ENCODE assay signal across 20 cellular contexts in the genomic region with DNA sequence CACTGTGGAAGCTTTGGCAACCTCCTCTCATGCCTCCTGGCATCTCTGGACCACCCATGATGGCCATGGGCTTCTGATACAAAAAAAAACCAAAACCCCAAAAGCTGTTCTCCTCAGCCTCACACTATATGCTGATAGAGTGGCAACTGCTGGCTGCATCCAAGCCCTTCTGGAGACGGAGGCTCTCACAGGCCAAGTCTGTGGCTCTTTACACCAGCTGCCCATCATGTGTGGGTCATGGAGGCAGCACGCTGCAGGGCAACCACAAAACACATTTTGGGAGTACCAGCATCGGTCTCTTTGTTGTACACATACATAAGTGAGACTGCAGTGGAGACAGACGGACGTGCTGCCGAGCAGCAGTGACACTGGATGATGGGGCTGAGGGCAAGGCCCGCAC. TPM values are rescaled to one million over a fixed set of nuclear protein-coding genes. Genes with fewer than 3 reads are reported as not detected.
DNase-seq lines count a peak whose midpoint lies in the region; ATAC-seq and TF ChIP-seq lines count a peak whose summit lies in the region.
"Had no signal": no experiment of that assay in that cellular context is flagged by ENCODE, and none has a peak within 500 bp of the region (broad histone marks: within the 10 kb centered on the region; RNA-seq: fewer than 3 reads in every experiment).

No MANE protein-coding gene starts in this region.

- WGBS in esophagus muscularis mucosa, result 85% methylated on average over 6 of the region's 7 CpGs

- no peaks in the 10 kb centered on the region for H3K27me3 ChIP-seq in CD4-positive, alpha-beta T cell (ENCODE audit: control insufficient read depth, insufficient read depth, low read length)
- H3K27me3 ChIP-seq in esophagus muscularis mucosa, result no peaks in the 10 kb centered on the region

- no peak overlapping the region for H3K27ac Mint-ChIP-seq in activated CD4-positive, alpha-beta T cell treated with anti-CD3 and anti-CD28 coated beads, Interleukin-2, amount 10 ng/mL, durations not matched to agents 24 days and 14 days
- no peak overlapping the region for H3K27ac Mint-ChIP-seq in activated CD4-positive, alpha-beta T cell treated with anti-CD3 and anti-CD28 coated beads for 36 hours
- H3K27ac Mint-ChIP-seq in CD4-positive, alpha-beta T cell, result peak overlapping the region; percentile 6
- peak overlapping the region in 6 of 10 donors; percentile 34 to 76 (median 40) for H3K27ac Mint-ChIP-seq in naive thymus-derived CD8-positive, alpha-beta T cell

- H3K36me3 ChIP-seq in esophagus muscularis mucosa, result peaks cover 24 to 75% (median 59%) of the 10 kb centered on the region in 4 donors
- H3K36me3 ChIP-seq: HAP-1 had no signal

- intact Hi-C loops in activated CD4-positive, alpha-beta T cell treated with anti-CD3 and anti-CD28 coated beads, Interleukin-2, amount 10 ng/mL, durations not matched to agents 24 days and 14 days (cut with micrococcal nuclease), result no loop called here
- intact Hi-C loops in activated CD4-positive, alpha-beta T cell treated with anti-CD3 and anti-CD28 coated beads for 36 hours (cut with DNase I, micrococcal nuclease), result no loop called here
- intact Hi-C loops in CD4-positive, alpha-beta T cell (cut with DNase I, micrococcal nuclease), result no loop called here
- intact Hi-C loops in esophagus muscularis mucosa (cut with DNase I), result no loop called here

- no peak for TF ChIP-seq POLR2A in esophagus muscularis mucosa (IDR thresholded peaks at IDR 0.05; ENCODE audit: low read depth)

- no peak overlapping the region for H3K4me3 ChIP-seq in esophagus muscularis mucosa
- H3K4me3 ChIP-seq: A549, GM23248, HAP-1 had no signal

- H3K4me1 ChIP-seq in esophagus muscularis mucosa, result peaks cover 0 to 4% (median 0%) of the 10 kb centered on the region in 4 donors
- H3K4me1 ChIP-seq: A549, HAP-1 had no signal

- peaks cover 92% of the 10 kb centered on the region for H3K36me3 Mint-ChIP-seq in activated CD4-positive, alpha-beta T cell treated with anti-CD3 and anti-CD28 coated beads, Interleukin-2, amount 10 ng/mL, durations not matched to agents 24 days and 14 days (ENCODE audit: low read depth)
- H3K36me3 Mint-ChIP-seq in activated CD4-positive, alpha-beta T cell treated with anti-CD3 and anti-CD28 coated beads for 36 hours (ENCODE audit: low read depth), result peaks cover 56% of the 10 kb centered on the region
- H3K36me3 Mint-ChIP-seq in CD4-positive, alpha-beta T cell (ENCODE audit: low read depth), result peaks cover 100% of the 10 kb centered on the region
- H3K36me3 Mint-ChIP-seq in naive thymus-derived CD8-positive, alpha-beta T cell, result peaks cover 5 to 95% (median 61%) of the 10 kb centered on the region in 3 donors

- CTCF ChIA-PET in activated CD4-positive, alpha-beta T cell treated with anti-CD3 and anti-CD28 coated beads for 36 hours (lab: Charles Lee), result interaction anchor here (0.7 to 2.0 kb wide), 2 partner anchors 54 to 166 kb away, joined by 3 to 8 read pairs; no protein-coding TSS in a partner anchor
- CTCF ChIA-PET in CD4-positive, alpha-beta T cell (lab: Charles Lee), result no interaction called here

- H3K9me3 Mint-ChIP-seq in activated CD4-positive, alpha-beta T cell treated with anti-CD3 and anti-CD28 coated beads, Interleukin-2, amount 10 ng/mL, durations not matched to agents 24 days and 14 days, result no peaks in the 10 kb centered on the region
- H3K9me3 Mint-ChIP-seq in activated CD4-positive, alpha-beta T cell treated with anti-CD3 and anti-CD28 coated beads for 36 hours (ENCODE audit: low read depth), result no peaks in the 10 kb centered on the region
- no peaks in the 10 kb centered on the region for H3K9me3 Mint-ChIP-seq in CD4-positive, alpha-beta T cell
- no peaks in the 10 kb centered on the region for H3K9me3 Mint-ChIP-seq in naive thymus-derived CD8-positive, alpha-beta T cell
- H3K9me3 Mint-ChIP-seq: CD8-positive, alpha-beta memory T cell had no signal

- no peak overlapping the region for H3K27ac ChIP-seq in CD4-positive, alpha-beta T cell (ENCODE audit: low read depth, low read length)
- no peak overlapping the region for H3K27ac ChIP-seq in esophagus muscularis mucosa (replicated peaks in 1 of 4)
- H3K27ac ChIP-seq: 22Rv1, A549, C4-2B, GM23248 had no signal

- H3K4me1 Mint-ChIP-seq in activated CD4-positive, alpha-beta T cell treated with anti-CD3 and anti-CD28 coated beads, Interleukin-2, amount 10 ng/mL, durations not matched to agents 24 days and 14 days, result peaks cover 11% of the 10 kb centered on the region
- H3K4me1 Mint-ChIP-seq in activated CD4-positive, alpha-beta T cell treated with anti-CD3 and anti-CD28 coated beads for 36 hours, result peaks cover 10% of the 10 kb centered on the region
- peaks cover 12% of the 10 kb centered on the region for H3K4me1 Mint-ChIP-seq in CD4-positive, alpha-beta T cell (ENCODE audit: low read depth)
- H3K4me1 Mint-ChIP-seq in naive thymus-derived CD8-positive, alpha-beta T cell, result peaks cover 9 to 16% (median 14%) of the 10 kb centered on the region in 4 donors

- TF ChIP-seq CTCF in CD4-positive, alpha-beta T cell (IDR thresholded peaks at IDR 0.05), result no peak
- TF ChIP-seq CTCF in esophagus muscularis mucosa (IDR thresholded peaks at IDR 0.05) (no peak), GM10266 (IDR thresholded peaks at IDR 0.05; ENCODE audit: control insufficient read depth, insufficient read depth, low read depth, missing control alignments) (no peak)

- no peak for ATAC-seq in activated CD4-positive, alpha-beta T cell treated with anti-CD3 and anti-CD28 coated beads for 36 hours
- ATAC-seq in CD4-positive, alpha-beta T cell (ENCODE audit: poor library complexity), result no peak
- no peak for ATAC-seq in naive thymus-derived CD8-positive, alpha-beta T cell
- no peak for ATAC-seq in GM18498 (IDR thresholded peaks at IDR 0.05; ENCODE audit: unreplicated experiment)
- ATAC-seq: A549 had no signal

- H3K27me3 Mint-ChIP-seq in activated CD4-positive, alpha-beta T cell treated with anti-CD3 and anti-CD28 coated beads, Interleukin-2, amount 10 ng/mL, durations not matched to agents 24 days and 14 days, result no peaks in the 10 kb centered on the region
- no peaks in the 10 kb centered on the region for H3K27me3 Mint-ChIP-seq in activated CD4-positive, alpha-beta T cell treated with anti-CD3 and anti-CD28 coated beads for 36 hours
- H3K27me3 Mint-ChIP-seq in CD4-positive, alpha-beta T cell, result no peaks in the 10 kb centered on the region
- H3K27me3 Mint-ChIP-seq in naive thymus-derived CD8-positive, alpha-beta T cell, result no peaks in the 10 kb centered on the region
- H3K27me3 Mint-ChIP-seq: CD8-positive, alpha-beta memory T cell had no signal

- POLR2A ChIA-PET in activated CD4-positive, alpha-beta T cell treated with anti-CD3 and anti-CD28 coated beads for 36 hours (lab: Charles Lee), result no interaction called here
- POLR2A ChIA-PET in CD4-positive, alpha-beta T cell (lab: Charles Lee), result no interaction called here
- POLR2A ChIA-PET in naive thymus-derived CD8-positive, alpha-beta T cell (lab: Charles Lee), result no interaction called here

- H3K9me3 ChIP-seq in CD4-positive, alpha-beta T cell (ENCODE audit: control insufficient read depth, low read length), result no peaks in the 10 kb centered on the region
- no peaks in the 10 kb centered on the region for H3K9me3 ChIP-seq in esophagus muscularis mucosa
- H3K9me3 ChIP-seq: A549, HAP-1 had no signal

- TF ChIP-seq EP300 in esophagus muscularis mucosa (IDR thresholded peaks at IDR 0.05), result no peak

- no peak overlapping the region for H3K4me3 Mint-ChIP-seq in activated CD4-positive, alpha-beta T cell treated with anti-CD3 and anti-CD28 coated beads, Interleukin-2, amount 10 ng/mL, durations not matched to agents 24 days and 14 days
- H3K4me3 Mint-ChIP-seq in activated CD4-positive, alpha-beta T cell treated with anti-CD3 and anti-CD28 coated beads for 36 hours, result no peak overlapping the region
- H3K4me3 Mint-ChIP-seq in CD4-positive, alpha-beta T cell, result no peak overlapping the region
- H3K4me3 Mint-ChIP-seq in naive thymus-derived CD8-positive, alpha-beta T cell, result no peak overlapping the region
- H3K4me3 Mint-ChIP-seq: CD8-positive, alpha-beta memory T cell had no signal

- DNase-seq in activated CD4-positive, alpha-beta T cell treated with anti-CD3 and anti-CD28 coated beads, Interleukin-2, amount 10 ng/mL, durations not matched to agents 24 days and 14 days, result peak; percentile 50
- no peak for DNase-seq in activated CD4-positive, alpha-beta T cell treated with anti-CD3 and anti-CD28 coated beads for 36 hours
- DNase-seq in CD4-positive, alpha-beta T cell, result no peak
- DNase-seq in esophagus muscularis mucosa (ENCODE audit: extremely low spot score), result peak; percentile 87
- DNase-seq in naive thymus-derived CD8-positive, alpha-beta T cell, result no peak
- no peak for DNase-seq in NCI-H2107 treated with DMSO at 0.1 percent for 48 hours (lab: John Stamatoyannopoulos, UW; ENCODE audit: unreplicated experiment)
- no peak for DNase-seq in GM10266 (ENCODE audit: extremely low spot score)
- DNase-seq: AML-193; CD8-positive, alpha-beta memory T cell; COR-L47; DMS 273 treated with DMSO at 0.1 percent for 48 hours; DMS53; DND-41; EL; GM23248 had no signal

RNA-seq across cellular contexts. Expression of gene SP110, which starts 45.3 kb away (rescaled TPM):
- 137 and 148 TPM in 2 replicates for total RNA-seq in activated CD4-positive, alpha-beta T cell treated with anti-CD3 and anti-CD28 coated beads, Interleukin-2, amount 10 ng/mL, durations not matched to agents 24 days and 14 days
- total RNA-seq in activated CD4-positive, alpha-beta T cell treated with anti-CD3 and anti-CD28 coated beads for 36 hours, result 100 to 1,000 TPM in 1 of 2 experiments, 10 to 100 TPM in 1; 96.2 to 111 TPM
- total RNA-seq in CD4-positive, alpha-beta T cell, result 10 to 100 TPM; 59.4 to 63.7 TPM
- total RNA-seq in esophagus muscularis mucosa, result 10 to 100 TPM; 14.5 to 24.9 (median 18.8) TPM
- total RNA-seq in naive thymus-derived CD8-positive, alpha-beta T cell, result 100 to 1,000 TPM; 116 to 121 TPM
- polyA plus RNA-seq in naive thymus-derived CD8-positive, alpha-beta T cell, result 100 to 1,000 TPM in 2 of 3 donors, 10 to 100 TPM in 1; 82.8 to 115 (median 112) TPM

RNA-seq across cellular contexts. Expression of gene SP140, which starts 51.1 kb away (rescaled TPM):
- 236 and 241 TPM in 2 replicates for total RNA-seq in activated CD4-positive, alpha-beta T cell treated with anti-CD3 and anti-CD28 coated beads, Interleukin-2, amount 10 ng/mL, durations not matched to agents 24 days and 14 days
- 10 to 100 TPM; 71.3 to 84.2 TPM for total RNA-seq in activated CD4-positive, alpha-beta T cell treated with anti-CD3 and anti-CD28 coated beads for 36 hours
- total RNA-seq in CD4-positive, alpha-beta T cell, result 10 to 100 TPM; 51.2 to 55.1 TPM
- 1 to 10 TPM in 2 of 4 donors, under 1 TPM in 1, not detected in 1; 0.65 to 2.5 (median 2.5) TPM for total RNA-seq in esophagus muscularis mucosa
- total RNA-seq in naive thymus-derived CD8-positive, alpha-beta T cell, result 10 to 100 TPM; 23.1 to 27.5 TPM
- 10 to 100 TPM in 2 of 3 donors, 1 to 10 TPM in 1; 7.5 to 14.8 (median 10.4) TPM for polyA plus RNA-seq in naive thymus-derived CD8-positive, alpha-beta T cell
- total RNA-seq: GM23248 had no signal
- polyA plus RNA-seq: GM23248 had no signal

Comparison
In these comparisons a context has a peak if more than half of its experiments do, and no peak if none do; other contexts are left out.
1. DNase-seq: peak in activated CD4-positive, alpha-beta T cell treated with anti-CD3 and anti-CD28 coated beads, Interleukin-2, amount 10 ng/mL, durations not matched to agents 24 days and 14 days (single experiment) and esophagus muscularis mucosa (single experiment); none in activated CD4-positive, alpha-beta T cell treated with anti-CD3 and anti-CD28 coated beads for 36 hours (single experiment), CD4-positive, alpha-beta T cell (0 of 10), naive thymus-derived CD8-positive, alpha-beta T cell (0 of 10), NCI-H2107 treated with DMSO at 0.1 percent for 48 hours (single experiment) and GM10266 (single experiment).
2. H3K27ac Mint-ChIP-seq: peak in CD4-positive, alpha-beta T cell (single experiment) and naive thymus-derived CD8-positive, alpha-beta T cell (6 of 10); none in activated CD4-positive, alpha-beta T cell treated with anti-CD3 and anti-CD28 coated beads, Interleukin-2, amount 10 ng/mL, durations not matched to agents 24 days and 14 days (single experiment) and activated CD4-positive, alpha-beta T cell treated with anti-CD3 and anti-CD28 coated beads for 36 hours (single experiment).
3. RNA of gene SP140, which starts 51.1 kb away (total RNA-seq): 236 to 241 TPM in activated CD4-positive, alpha-beta T cell treated with anti-CD3 and anti-CD28 coated beads, Interleukin-2, amount 10 ng/mL, durations not matched to agents 24 days and 14 days, 71.3 to 84.2 TPM in activated CD4-positive, alpha-beta T cell treated with anti-CD3 and anti-CD28 coated beads for 36 hours, 51.2 to 55.1 TPM in CD4-positive, alpha-beta T cell and 23.1 to 27.5 TPM in naive thymus-derived CD8-positive, alpha-beta T cell; 0.65 to 2.5 TPM in esophagus muscularis mucosa; every median in the first group is over 4 times any median in the second.